35 cellular contexts compared by ENCODE assay signal in the genomic region with DNA sequence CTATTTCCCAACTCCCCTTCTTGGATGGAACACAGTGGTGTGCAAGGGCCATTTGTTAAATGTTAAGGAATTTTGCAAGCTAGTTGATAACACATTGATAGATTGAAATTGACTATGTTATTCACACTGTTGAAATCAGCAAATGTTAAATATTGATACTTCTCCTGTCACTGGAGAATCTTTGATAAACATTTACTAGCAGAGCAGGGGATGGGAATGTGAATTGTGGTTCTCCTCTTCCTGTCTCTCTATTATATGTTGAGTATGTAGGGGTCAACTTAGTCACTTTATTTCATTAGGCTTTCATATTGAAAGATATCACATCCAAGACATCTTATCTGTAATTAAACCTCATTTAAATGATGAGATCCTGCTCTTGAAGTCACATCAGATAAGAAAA.
"Had no signal": no experiment of that assay in that cellular context is flagged by ENCODE, and none has a peak within 500 bp of the region (broad histone marks: within the 10 kb centered on the region; RNA-seq: fewer than 3 reads in every experiment).

No MANE protein-coding gene starts in this region.

- H3K9ac ChIP-seq: KMS-11 had no signal

- DNase-seq: Karpas-422, Kasumi-1, MG63, MM.1S, MV-4-11, NCI-H1048, NCI-H1092, NCI-H1092 treated with DMSO at 0.1 percent for 48 hours, NCI-H1105, NCI-H1105 treated with DMSO at 0.1 percent for 48 hours, NCI-H1417, NCI-H1417 treated with DMSO at 0.1 percent for 48 hours, NCI-H1436, NCI-H1436 treated with DMSO at 0.1 percent for 48 hours, NCI-H146, NCI-H1694, NCI-H1694 treated with DMSO at 0.1 percent for 48 hours, NCI-H187, NCI-H187 treated with DMSO at 0.1 percent for 48 hours, NCI-H1930, NCI-H2029, NCI-H2029 treated with DMSO at 0.1 percent for 48 hours, NCI-H2081, NCI-H2081 treated with DMSO at 0.1 percent for 48 hours, NCI-H2107, NCI-H2171, NCI-H2171 treated with DMSO at 0.1 percent for 48 hours, NCI-H2227 treated with DMSO at 0.1 percent for 48 hours, NCI-H226, NCI-H345, NCI-H446, NCI-H446 treated with DMSO at 0.1 percent for 48 hours, NCI-H510A, NCI-H510A treated with DMSO at 0.1 percent for 48 hours had no signal

- H3K4me3 ChIP-seq: MG63 had no signal

- H3K4me2 ChIP-seq: KMS-11 had no signal

- H3K27ac ChIP-seq: KMS-11 had no signal

- H3K36me3 ChIP-seq: MG63 had no signal

- H3K9me3 ChIP-seq: MG63 had no signal

- H3K27me3 ChIP-seq: MG63 had no signal
